ENCODE assay signal across 25 cellular contexts in the genomic region with DNA sequence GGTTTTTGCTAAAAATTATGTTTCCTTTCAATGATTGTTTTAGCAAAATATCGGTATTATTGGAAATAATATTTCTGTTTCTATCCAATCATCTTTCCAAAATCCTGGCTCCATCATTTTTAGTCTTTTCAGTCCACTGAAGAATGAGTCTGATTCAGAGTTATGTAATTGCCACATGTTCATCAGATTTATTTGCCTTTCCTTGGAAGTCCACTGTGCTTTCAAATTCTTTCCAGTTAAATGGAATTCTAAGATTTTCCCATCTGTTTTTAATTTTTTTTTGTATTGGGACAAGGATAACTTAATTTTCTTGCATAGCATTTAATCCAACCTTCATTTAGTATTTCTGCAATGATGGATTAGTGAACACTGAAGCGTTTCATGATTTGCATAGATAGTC.
"Had no signal": no experiment of that assay in that cellular context is flagged by ENCODE, and none has a peak within 500 bp of the region (broad histone marks: within the 10 kb centered on the region; RNA-seq: fewer than 3 reads in every experiment).

No MANE protein-coding gene starts in this region.

- H3K4me3 ChIP-seq: colonic mucosa, heart right ventricle, left lung, ovary, psoas muscle, skin epidermis, spleen, thoracic aorta, transverse colon, vagina had no signal

- H3K9me3 Mint-ChIP-seq: dendritic cell treated with granulocyte-macrophage colony-stimulating factor and Interleukin-4, amounts not matched to agents 40 ng/mL and 50 ng/mL, for 4 days had no signal

- H3K4me3 Mint-ChIP-seq: dendritic cell treated with granulocyte-macrophage colony-stimulating factor and Interleukin-4, amounts not matched to agents 40 ng/mL and 50 ng/mL, for 4 days; naive thymus-derived CD8-positive, alpha-beta T cell; stimulated activated memory B cell treated with anti-CD40 and anti-IgM and Interleukin-4, amounts not matched to agents 10 μg/mL and 1 μg/mL and 100 μg/mL, for 72 hours had no signal

- H3K36me3 Mint-ChIP-seq: naive thymus-derived CD8-positive, alpha-beta T cell; stimulated activated memory B cell treated with anti-CD40 and anti-IgM and Interleukin-4, amounts not matched to agents 10 μg/mL and 1 μg/mL and 100 μg/mL, for 72 hours had no signal

- ATAC-seq: heart right ventricle; left cardiac atrium; left lung; naive thymus-derived CD8-positive, alpha-beta T cell; psoas muscle; right cardiac atrium; stimulated activated memory B cell treated with anti-CD40 and anti-IgM and Interleukin-4, amounts not matched to agents 10 μg/mL and 1 μg/mL and 100 μg/mL, for 72 hours; stimulated activated naive CD8-positive, alpha-beta T cell treated with anti-CD3 and anti-CD28 coated beads, Interleukin-15, Interleukin-2, amounts not matched to agents 100 U/mL and 50 U/mL, for 24 hours had no signal

- H3K27ac ChIP-seq: colonic mucosa, heart right ventricle, left lung, ovary, psoas muscle, skin epidermis, spleen, thoracic aorta, transverse colon, vagina had no signal

- H3K36me3 ChIP-seq: colonic mucosa, heart right ventricle, left lung, ovary, spleen, thoracic aorta, transverse colon, vagina had no signal

- H3K27me3 ChIP-seq: colonic mucosa, heart right ventricle, left lung, ovary, spleen, transverse colon, vagina had no signal

- H3K9me3 ChIP-seq: colonic mucosa, left lung, ovary, psoas muscle, thoracic aorta, transverse colon, vagina had no signal

- H3K4me1 Mint-ChIP-seq: naive thymus-derived CD8-positive, alpha-beta T cell; stimulated activated memory B cell treated with anti-CD40 and anti-IgM and Interleukin-4, amounts not matched to agents 10 μg/mL and 1 μg/mL and 100 μg/mL, for 72 hours had no signal

- H3K27me3 Mint-ChIP-seq: dendritic cell treated with granulocyte-macrophage colony-stimulating factor and Interleukin-4, amounts not matched to agents 40 ng/mL and 50 ng/mL, for 4 days; naive thymus-derived CD8-positive, alpha-beta T cell; stimulated activated memory B cell treated with anti-CD40 and anti-IgM and Interleukin-4, amounts not matched to agents 10 μg/mL and 1 μg/mL and 100 μg/mL, for 72 hours had no signal

- DNase-seq: colonic mucosa; effector memory CD4-positive, alpha-beta T cell; foreskin melanocyte; glutamatergic neuron; heart right ventricle; hippocampal formation; left cardiac atrium; left lung; mesenchymal stem cell; midbrain; naive thymus-derived CD8-positive, alpha-beta T cell; occipital lobe; ovary; posterior cingulate gyrus; psoas muscle; right cardiac atrium; spleen; stimulated activated CD4-positive, alpha-beta T cell treated with anti-CD3 and anti-CD28 coated beads, Interleukin-4, amount 100 ng/mL, for 4 hours; stimulated activated naive CD8-positive, alpha-beta T cell treated with anti-CD3 and anti-CD28 coated beads, Interleukin-15, Interleukin-2, amounts not matched to agents 100 U/mL and 50 U/mL, for 24 hours; transverse colon had no signal

- H3K27ac Mint-ChIP-seq: dendritic cell treated with granulocyte-macrophage colony-stimulating factor and Interleukin-4, amounts not matched to agents 40 ng/mL and 50 ng/mL, for 4 days; naive thymus-derived CD8-positive, alpha-beta T cell; stimulated activated memory B cell treated with anti-CD40 and anti-IgM and Interleukin-4, amounts not matched to agents 10 μg/mL and 1 μg/mL and 100 μg/mL, for 72 hours had no signal
